Comparison of ENCODE assay signal across 30 cellular contexts in the genomic region with DNA sequence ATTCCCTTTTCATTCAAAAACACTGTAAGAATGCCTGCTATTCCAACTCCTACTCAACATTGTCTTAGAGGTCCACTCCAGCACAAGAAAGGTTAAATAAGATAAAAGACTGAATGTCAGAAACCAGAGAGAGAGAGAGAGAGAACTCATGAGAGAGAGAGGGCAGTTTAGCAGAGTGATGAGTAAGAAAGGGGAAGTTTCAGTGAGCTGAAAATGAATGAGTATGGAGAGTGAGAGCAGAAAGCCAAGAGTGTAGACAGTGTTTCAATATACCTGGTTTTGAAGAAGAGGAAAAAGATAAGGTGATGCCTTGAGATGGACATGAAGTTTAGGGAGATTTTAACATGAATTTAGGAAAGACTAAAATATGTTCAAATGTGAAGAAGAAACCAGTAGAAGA.
DNase-seq lines count a peak whose midpoint lies in the region; ATAC-seq and TF ChIP-seq lines count a peak whose summit lies in the region.
"Had no signal": no experiment of that assay in that cellular context is flagged by ENCODE, and none has a peak within 500 bp of the region (broad histone marks: within the 10 kb centered on the region; RNA-seq: fewer than 3 reads in every experiment).

No MANE protein-coding gene starts in this region.

- POLR2A ChIA-PET in HEK293 (lab: Yijun Ruan, JAX) = no interaction called here

- H3K4me1 Mint-ChIP-seq in glutamatergic neuron (ENCODE audit: low read depth, unreplicated experiment) = peaks cover 17% of the 10 kb centered on the region
- H3K4me1 Mint-ChIP-seq: CD4-positive, alpha-beta memory T cell; stimulated activated memory B cell treated with anti-CD40 and anti-IgM and Interleukin-4, amounts not matched to agents 10 μg/mL and 1 μg/mL and 100 μg/mL, for 72 hours had no signal

- peak overlapping the region; percentile 36; the same call in 1 of the 2 replicates for H3K4me2 ChIP-seq in KMS-11
- H3K4me2 ChIP-seq: A549 had no signal

- no peak for TF ChIP-seq EP300 in esophagus muscularis mucosa (IDR thresholded peaks at IDR 0.05)

- H3K79me2 ChIP-seq in KMS-11 (ENCODE audit: insufficient read depth, low read depth) = no peaks in the 10 kb centered on the region

- no peak overlapping the region for H3K9ac ChIP-seq in KMS-11

- H3K9me3 ChIP-seq in HEK293 (ENCODE audit: control insufficient read depth, insufficient read depth, low read depth, low read length) = no peaks in the 10 kb centered on the region
- no peaks in the 10 kb centered on the region for H3K9me3 ChIP-seq in esophagus muscularis mucosa
- H3K9me3 ChIP-seq: A549, ovary, transverse colon had no signal

- H2AFZ ChIP-seq in KMS-11 (ENCODE audit: low read depth) = no peak overlapping the region

- H3K27me3 ChIP-seq in KMS-11 (ENCODE audit: insufficient read depth, low read depth) (no peaks in the 10 kb centered on the region), esophagus muscularis mucosa (no peaks in the 10 kb centered on the region)
- H3K27me3 ChIP-seq: ovary, transverse colon had no signal

- peak overlapping the region; percentile 2 for H3K27ac Mint-ChIP-seq in glutamatergic neuron (ENCODE audit: unreplicated experiment)
- H3K27ac Mint-ChIP-seq: activated naive CD8-positive, alpha-beta T cell; CD4-positive, alpha-beta memory T cell; natural killer cell treated with Interleukin-12 subunit alpha and Interleukin-12 subunit beta and Interleukin-15 and Interleukin-18, amount 100 ng/mL, for 72 hours; stimulated activated memory B cell treated with anti-CD40 and anti-IgM and Interleukin-4, amounts not matched to agents 10 μg/mL and 1 μg/mL and 100 μg/mL, for 72 hours had no signal

- H3K9me3 Mint-ChIP-seq in glutamatergic neuron (ENCODE audit: unreplicated experiment) = no peaks in the 10 kb centered on the region
- H3K9me3 Mint-ChIP-seq: stimulated activated memory B cell treated with anti-CD40 and anti-IgM and Interleukin-4, amounts not matched to agents 10 μg/mL and 1 μg/mL and 100 μg/mL, for 72 hours had no signal

- no peak for TF ChIP-seq POLR2A in esophagus muscularis mucosa (IDR thresholded peaks at IDR 0.05; ENCODE audit: low read depth)

- H3K4me3 Mint-ChIP-seq in glutamatergic neuron (ENCODE audit: unreplicated experiment) = no peak overlapping the region
- H3K4me3 Mint-ChIP-seq: activated naive CD8-positive, alpha-beta T cell; CD4-positive, alpha-beta memory T cell; natural killer cell treated with Interleukin-12 subunit alpha and Interleukin-12 subunit beta and Interleukin-15 and Interleukin-18, amount 100 ng/mL, for 72 hours; stimulated activated memory B cell treated with anti-CD40 and anti-IgM and Interleukin-4, amounts not matched to agents 10 μg/mL and 1 μg/mL and 100 μg/mL, for 72 hours had no signal

- intact Hi-C loops in esophagus muscularis mucosa (cut with DNase I) = no loop called here

- H3K27ac ChIP-seq in HEK293 (ENCODE audit: extremely low read depth, low read depth, low read length) (no peak overlapping the region), KMS-11 (0 out of 2 replicates have a peak overlapping the region, but pooled peaks have one; percentile 9), esophagus muscularis mucosa (replicated peaks in 1 of 4) (no peak overlapping the region)
- H3K27ac ChIP-seq: A549, ovary, transverse colon, WERI-Rb-1 had no signal

- ATAC-seq in GM18867 (IDR thresholded peaks at IDR 0.05; ENCODE audit: unreplicated experiment) = peak; percentile 72
- ATAC-seq: A549; K562; left colon; natural killer cell treated with Interleukin-12 subunit alpha and Interleukin-12 subunit beta and Interleukin-15 and Interleukin-18, amount 100 ng/mL, for 72 hours; PC-3; Right ventricle myocardium inferior; stimulated activated memory B cell treated with anti-CD40 and anti-IgM and Interleukin-4, amounts not matched to agents 10 μg/mL and 1 μg/mL and 100 μg/mL, for 72 hours had no signal

- no peaks in the 10 kb centered on the region for H4K20me1 ChIP-seq in KMS-11 (ENCODE audit: insufficient read depth)

- CTCF ChIA-PET in HEK293 (lab: Yijun Ruan, JAX) = no interaction called here

- no peaks in the 10 kb centered on the region for H3K27me3 Mint-ChIP-seq in glutamatergic neuron (ENCODE audit: unreplicated experiment)
- H3K27me3 Mint-ChIP-seq: activated naive CD8-positive, alpha-beta T cell; CD4-positive, alpha-beta memory T cell; natural killer cell treated with Interleukin-12 subunit alpha and Interleukin-12 subunit beta and Interleukin-15 and Interleukin-18, amount 100 ng/mL, for 72 hours; stimulated activated memory B cell treated with anti-CD40 and anti-IgM and Interleukin-4, amounts not matched to agents 10 μg/mL and 1 μg/mL and 100 μg/mL, for 72 hours had no signal

- H3K4me1 ChIP-seq in HEK293 (ENCODE audit: control insufficient read depth, insufficient read depth, low read length) (no peaks in the 10 kb centered on the region), KMS-11 (ENCODE audit: low read depth, poor library complexity, severe bottlenecking) (peaks cover 27% of the 10 kb centered on the region), esophagus muscularis mucosa (no peaks in the 10 kb centered on the region)
- H3K4me1 ChIP-seq: A549, transverse colon had no signal

- no peak for TF ChIP-seq CTCF in HEK293 (tag by site-specific recombination; IDR thresholded peaks at IDR 0.05)
- TF ChIP-seq CTCF in KMS-11 (conservative IDR thresholded peaks at IDR 0.05; ENCODE audit: low read depth, low read length) = no peak
- TF ChIP-seq CTCF in glutamatergic neuron (IDR thresholded peaks at IDR 0.05; ENCODE audit: partially characterized antibody, unreplicated experiment) = no peak
- TF ChIP-seq CTCF in esophagus muscularis mucosa (IDR thresholded peaks at IDR 0.05) = no peak

- H3K4me3 ChIP-seq in HEK293 (ENCODE audit: low read depth, low read length) (no peak overlapping the region), KMS-11 (IDR thresholded peaks at IDR 0.05; ENCODE audit: insufficient read depth, low read depth, low read length) (no peak overlapping the region), esophagus muscularis mucosa (no peak overlapping the region)
- H3K4me3 ChIP-seq: A549, K562, ovary, transverse colon had no signal

- DNase-seq in glutamatergic neuron (no peak), esophagus muscularis mucosa (ENCODE audit: extremely low spot score) (no peak), DMS 273 (lab: John Stamatoyannopoulos, UW; ENCODE audit: unreplicated experiment) (no peak), AML-193 (lab: John Stamatoyannopoulos, UW) (no peak)
- DNase-seq in activated naive CD4-positive, alpha-beta T cell (lab: John Stamatoyannopoulos, UW) = no peak
- DNase-seq: activated CD4-positive, alpha-beta T cell treated with anti-CD3 and anti-CD28 coated beads for 48 hours; activated CD8-positive, alpha-beta memory T cell treated with anti-CD3 and anti-CD28 coated beads for 24 hours; anterior cingulate cortex; CD4-positive, alpha-beta memory T cell; hippocampal formation; left colon; NCI-H1417 treated with DMSO at 0.1 percent for 48 hours; NCI-H2029 treated with DMSO at 0.1 percent for 48 hours; NCI-H524 treated with DMSO at 0.1 percent for 48 hours; NK-92 treated with Interleukin-12 subunit alpha and Interleukin-12 subunit beta, amount 100 ng/mL, for 24 hours; ovary; PC-3; retina; SW 1271; transverse colon; WERI-Rb-1 had no signal

- no peaks in the 10 kb centered on the region for H3K36me3 Mint-ChIP-seq in glutamatergic neuron (ENCODE audit: unreplicated experiment)
- H3K36me3 Mint-ChIP-seq: activated naive CD8-positive, alpha-beta T cell; CD4-positive, alpha-beta memory T cell; natural killer cell treated with Interleukin-12 subunit alpha and Interleukin-12 subunit beta and Interleukin-15 and Interleukin-18, amount 100 ng/mL, for 72 hours; stimulated activated memory B cell treated with anti-CD40 and anti-IgM and Interleukin-4, amounts not matched to agents 10 μg/mL and 1 μg/mL and 100 μg/mL, for 72 hours had no signal

- H3K36me3 ChIP-seq in HEK293 (ENCODE audit: control insufficient read depth in 2 of 2, insufficient read depth in 1 of 2, low read length in 2 of 2) = no peaks in the 10 kb centered on the region
- no peaks in the 10 kb centered on the region for H3K36me3 ChIP-seq in KMS-11 (ENCODE audit: insufficient read depth)
- no peaks in the 10 kb centered on the region for H3K36me3 ChIP-seq in esophagus muscularis mucosa
- H3K36me3 ChIP-seq: ovary, transverse colon, WERI-Rb-1 had no signal

TF ChIP-seq in HEK293, 187 proteins besides CTCF, POLR2A, EP300 and RAD21:
- TF ChIP-seq PRDM1 (tag by site-specific recombination; IDR thresholded peaks at IDR 0.05) (0 out of 2 replicates have a peak, but pooled peaks have one; percentile 36), ZFP69B (tag by site-specific recombination; IDR thresholded peaks at IDR 0.05) (no peak)
